ENCODE assay signal across 17 cellular contexts in genomic region chr1:27439150-27439549, GRCh38. TPM values are rescaled to one million over a fixed set of nuclear protein-coding genes. Genes with fewer than 3 reads are reported as not detected.
DNase-seq lines count a peak whose midpoint lies in the region; ATAC-seq and TF ChIP-seq lines count a peak whose summit lies in the region.
"Had no signal": no experiment of that assay in that cellular context is flagged by ENCODE, and none has a peak within 500 bp of the region (broad histone marks: within the 10 kb centered on the region; RNA-seq: fewer than 3 reads in every experiment).

No MANE protein-coding gene starts in this region.

- no peak overlapping the region for H2AFZ ChIP-seq in SU-DHL-6 (ENCODE audit: low read depth, low read length, severe bottlenecking)

- DNase-seq in activated T-cell treated with anti-CD3 and anti-CD28 coated beads, Interleukin-2, amount 50 U/mL, for 72 hours, result no peak
- DNase-seq in activated T-cell treated with anti-CD3 and anti-CD28 coated beads, Interleukin-2, amount 50 U/mL, for 1 hour, result no peak
- no peak for DNase-seq in lower lobe of right lung
- DNase-seq in SHP77 (lab: John Stamatoyannopoulos, UW), result no peak
- DNase-seq: ACHN; activated CD4-positive, CD25-positive, alpha-beta regulatory T cell; amygdala; midbrain; NCI-H187 treated with DMSO at 0.1 percent for 48 hours; OCI-M1; SK-N-SH; stimulated activated CD4-positive, alpha-beta T cell treated with anti-CD3 and anti-CD28 coated beads, Interleukin-15, amount 100 ng/mL, for 24 hours had no signal

- peak overlapping the region; percentile 50 for H3K4me2 ChIP-seq in SU-DHL-6 (ENCODE audit: low read depth, low read length, poor library complexity, severe bottlenecking)
- H3K4me2 ChIP-seq: SK-N-SH had no signal

- H3K4me1 Mint-ChIP-seq in activated T-cell treated with anti-CD3 and anti-CD28 coated beads, Interleukin-2, amount 50 U/mL, for 72 hours (ENCODE audit: low read depth), result peaks cover 58% of the 10 kb centered on the region

- no peaks in the 10 kb centered on the region for H3K27me3 ChIP-seq in SU-DHL-6 (ENCODE audit: low read length)
- no peaks in the 10 kb centered on the region for H3K27me3 ChIP-seq in lower lobe of right lung (ENCODE audit: low read depth)

- peaks cover 0 to 2% of the 10 kb centered on the region in 2 donors for H3K9me3 Mint-ChIP-seq in activated T-cell treated with anti-CD3 and anti-CD28 coated beads, Interleukin-2, amount 50 U/mL, for 72 hours

- H3K27ac ChIP-seq in SU-DHL-6 (ENCODE audit: low read depth, low read length) (peak overlapping the region; percentile 81), lower lobe of right lung (peak overlapping the region; percentile 82), temporal lobe (ENCODE audit: low read depth, low read length) (peak overlapping the region; percentile 40)

- intact Hi-C loops in lower lobe of right lung (cut with DNase I), result no loop called here

- no peak for ATAC-seq in activated T-cell treated with anti-CD3 and anti-CD28 coated beads, Interleukin-2, amount 50 U/mL, for 72 hours (replicated peaks in 1 of 2)
- no peak for ATAC-seq in lower lobe of right lung
- no peak for ATAC-seq in HG03280 (IDR thresholded peaks at IDR 0.05; ENCODE audit: unreplicated experiment)
- no peak for ATAC-seq in HG02571 (IDR thresholded peaks at IDR 0.05; ENCODE audit: unreplicated experiment)

- H3K27me3 Mint-ChIP-seq in activated T-cell treated with anti-CD3 and anti-CD28 coated beads, Interleukin-2, amount 50 U/mL, for 72 hours (ENCODE audit: low read depth), result no peaks in the 10 kb centered on the region

- H3F3A ChIP-seq in SU-DHL-6 (ENCODE audit: insufficient read depth), result peaks cover 60% of the 10 kb centered on the region

- peaks cover 55% of the 10 kb centered on the region for H3K4me1 ChIP-seq in lower lobe of right lung

- peaks cover 0 to 8% of the 10 kb centered on the region in 2 donors for H3K36me3 Mint-ChIP-seq in activated T-cell treated with anti-CD3 and anti-CD28 coated beads, Interleukin-2, amount 50 U/mL, for 72 hours (ENCODE audit: insufficient read depth in 2 of 2)

- no peak overlapping the region for H3K4me3 Mint-ChIP-seq in activated T-cell treated with anti-CD3 and anti-CD28 coated beads, Interleukin-2, amount 50 U/mL, for 72 hours

- H3K9me3 ChIP-seq in SU-DHL-6 (ENCODE audit: insufficient read depth, low read length), result no peaks in the 10 kb centered on the region
- no peaks in the 10 kb centered on the region for H3K9me3 ChIP-seq in lower lobe of right lung
- H3K9me3 ChIP-seq: SK-N-SH had no signal

- H3K9ac ChIP-seq in SU-DHL-6 (ENCODE audit: low read length), result peak overlapping the region; percentile 18
- H3K9ac ChIP-seq: SK-N-SH had no signal

- no peaks in the 10 kb centered on the region for H3K36me3 ChIP-seq in SU-DHL-6 (ENCODE audit: low read length)
- H3K36me3 ChIP-seq in lower lobe of right lung, result peaks cover 10% of the 10 kb centered on the region

- H4K20me1 ChIP-seq in SU-DHL-6 (ENCODE audit: low read depth, low read length), result 0 out of 2 replicates have a peak, but pooled peaks cover 5% of the 10 kb centered on the region

- TF ChIP-seq CTCF in SU-DHL-6 (IDR thresholded peaks at IDR 0.05; ENCODE audit: insufficient read depth, low read length, poor library complexity, severe bottlenecking) (no peak), lower lobe of right lung (IDR thresholded peaks at IDR 0.05) (no peak)

- H3K9me2 ChIP-seq in SU-DHL-6 (replicated peaks; ENCODE audit: insufficient read depth, low read length), result no peaks in the 10 kb centered on the region
- H3K9me2 ChIP-seq: SK-N-SH had no signal

- H3K4me3 ChIP-seq in SU-DHL-6 (ENCODE audit: insufficient read depth, low read length, poor library complexity, severe bottlenecking), result no peak overlapping the region
- H3K4me3 ChIP-seq in lower lobe of right lung, result no peak overlapping the region

- peak overlapping the region; percentile 26 for H3K27ac Mint-ChIP-seq in activated T-cell treated with anti-CD3 and anti-CD28 coated beads, Interleukin-2, amount 50 U/mL, for 72 hours

- H3K79me2 ChIP-seq in SU-DHL-6 (ENCODE audit: insufficient read depth, low read length), result peaks cover 70% of the 10 kb centered on the region

RNA-seq across cellular contexts. Expression of gene GPR3, which starts 46.7 kb away (rescaled TPM):
- total RNA-seq in activated T-cell treated with anti-CD3 and anti-CD28 coated beads, Interleukin-2, amount 50 U/mL, for 72 hours, result under 1 TPM; 0.81 to 0.91 TPM
- 0.18 TPM for total RNA-seq in lower lobe of right lung
- total RNA-seq in temporal lobe, result 0.25 TPM

RNA-seq across cellular contexts. Expression of gene WASF2, which starts 50.8 kb away (rescaled TPM):
- 100 to 1,000 TPM; 146 to 197 TPM for total RNA-seq in activated T-cell treated with anti-CD3 and anti-CD28 coated beads, Interleukin-2, amount 50 U/mL, for 72 hours
- total RNA-seq in lower lobe of right lung, result 159 TPM
- total RNA-seq in temporal lobe, result 10.1 TPM

RNA-seq across cellular contexts. Expression of gene CD164L2, which starts 56.0 kb away (rescaled TPM):
- total RNA-seq in activated T-cell treated with anti-CD3 and anti-CD28 coated beads, Interleukin-2, amount 50 U/mL, for 72 hours, result not detected
- total RNA-seq in lower lobe of right lung, result 6.8 TPM
- not detected for total RNA-seq in temporal lobe
- total RNA-seq: posterior vena cava had no signal

Comparison
In these comparisons a context has a peak if more than half of its experiments do, and no peak if none do; other contexts are left out.
1. RNA of gene WASF2, which starts 50.8 kb away (total RNA-seq): 146 to 197 TPM in activated T-cell treated with anti-CD3 and anti-CD28 coated beads, Interleukin-2, amount 50 U/mL, for 72 hours and 159 TPM in lower lobe of right lung (single experiment); 10.1 TPM in temporal lobe (single experiment); every median in the first group is over 10 times any median in the second.
2. Peak in every context shown above with its lines, with median percentiles within 50 percentile points of each other: H3K27ac ChIP-seq.